Comparison of ENCODE assay signal across 9 cellular contexts in genomic region chr7:67371429-67372305, GRCh38.
DNase-seq lines count a peak whose midpoint lies in the region; ATAC-seq, FAIRE-seq and TF ChIP-seq lines count a peak whose summit lies in the region.
"Had no signal": no experiment of that assay in that cellular context is flagged by ENCODE, and none has a peak within 500 bp of the region (broad histone marks: within the 10 kb centered on the region; RNA-seq: fewer than 3 reads in every experiment).

No MANE protein-coding gene starts in this region.

- DNase-seq in D721Med (ENCODE audit: insufficient read length, low spot score) (peak; percentile 79), HK-2 (ENCODE audit: unreplicated experiment) (peak; percentile 59), NCI-H82 treated with DMSO at 0.1 percent for 48 hours (lab: John Stamatoyannopoulos, UW; ENCODE audit: unreplicated experiment) (peak; percentile 60), endothelial cell (ENCODE audit: low spot score) (peak; percentile 84), myocyte (ENCODE audit: low read depth) (peak; percentile 90)
- peak; percentile 72 for DNase-seq in activated CD8-positive, alpha-beta memory T cell treated with anti-CD3 and anti-CD28 coated beads for 24 hours
- peak; percentile 12 for DNase-seq in stimulated activated naive CD4-positive, alpha-beta T cell treated with Interleukin-2 at 50 U/mL for 16 hours (lab: John Stamatoyannopoulos, UW)

- H3K9me3 Mint-ChIP-seq in endothelial cell (ENCODE audit: unreplicated experiment): peaks cover 18% of the 10 kb centered on the region

- peak; percentile 48 for FAIRE-seq in D721Med (lab: Jason Lieb, UNC)

- H3K36me3 Mint-ChIP-seq in endothelial cell (ENCODE audit: low read depth, unreplicated experiment): peaks cover 5% of the 10 kb centered on the region

- H3K27me3 Mint-ChIP-seq in endothelial cell (ENCODE audit: unreplicated experiment): peaks cover 8% of the 10 kb centered on the region

- TF ChIP-seq CTCF in D721Med (IDR thresholded peaks at IDR 0.05; ENCODE audit: insufficient read depth, missing control alignments) (peak; percentile 89), endothelial cell (IDR thresholded peaks at IDR 0.05; ENCODE audit: unreplicated experiment) (peak; percentile 75)

- H3K27ac Mint-ChIP-seq in endothelial cell (ENCODE audit: unreplicated experiment): no peak overlapping the region
- H3K27ac Mint-ChIP-seq: dendritic cell treated with granulocyte-macrophage colony-stimulating factor and Interleukin-4, amounts not matched to agents 40 ng/mL and 50 ng/mL, for 4 days had no signal

- peak; percentile 92 for ATAC-seq in GM19467 (IDR thresholded peaks at IDR 0.05; ENCODE audit: unreplicated experiment)

- H3K4me3 Mint-ChIP-seq in endothelial cell (ENCODE audit: unreplicated experiment): no peak overlapping the region
- H3K4me3 Mint-ChIP-seq: dendritic cell treated with granulocyte-macrophage colony-stimulating factor and Interleukin-4, amounts not matched to agents 40 ng/mL and 50 ng/mL, for 4 days had no signal

- H3K4me1 Mint-ChIP-seq in endothelial cell (ENCODE audit: unreplicated experiment): no peaks in the 10 kb centered on the region

Comparison
In these comparisons a context has a peak if more than half of its experiments do, and no peak if none do; other contexts are left out.
1. Peak in every context shown above with its lines: DNase-seq and ATAC-seq.
2. DNase-seq: peak in every context shown above with its lines; median percentile 90 in myocyte; 84 in endothelial cell; 79 in D721Med; 72 in activated CD8-positive, alpha-beta memory T cell treated with anti-CD3 and anti-CD28 coated beads for 24 hours; 60 in NCI-H82 treated with DMSO at 0.1 percent for 48 hours; 59 in HK-2; 12 in stimulated activated naive CD4-positive, alpha-beta T cell treated with Interleukin-2 at 50 U/mL for 16 hours.